In genomic region chr1:3940911-3941310, GRCh38 we compare ENCODE assay signal across 30 cellular contexts.
"Had no signal": no experiment of that assay in that cellular context is flagged by ENCODE, and none has a peak within 500 bp of the region (broad histone marks: within the 10 kb centered on the region; RNA-seq: fewer than 3 reads in every experiment).

No MANE protein-coding gene starts in this region.

- ATAC-seq: activated T-cell treated with anti-CD3 and anti-CD28 coated beads, Interleukin-2, amount 50 U/mL, for 72 hours; activated T-helper 17 cell treated with anti-CD3 and anti-CD28 coated beads, Interleukin-2, amount 50 U/mL, for 72 hours; Right ventricle myocardium inferior; SK-N-SH treated with all-trans-retinoic acid at 6 μM for 48 hours; T-cell had no signal

- H3K4me3 Mint-ChIP-seq: activated B cell treated with CpG ODN at 0.5 μM for 24 hours; activated CD4-positive, alpha-beta memory T cell treated with anti-CD3 and anti-CD28 coated beads, Interleukin-2, amount 10 ng/mL, durations not matched to agents 7 days and 5 days; activated naive CD8-positive, alpha-beta T cell treated with anti-CD3 and anti-CD28 coated beads, Interleukin-2, amount 10 ng/mL, durations not matched to agents 7 days and 5 days; activated T-cell treated with anti-CD3 and anti-CD28 coated beads, Interleukin-2, amount 50 U/mL, for 72 hours; activated T-helper 17 cell treated with anti-CD3 and anti-CD28 coated beads, Interleukin-2, amount 50 U/mL, for 72 hours; T-cell had no signal

- H3K9me3 ChIP-seq: ascending aorta had no signal

- H3K27me3 Mint-ChIP-seq: activated CD4-positive, alpha-beta memory T cell treated with anti-CD3 and anti-CD28 coated beads, Interleukin-2, amount 10 ng/mL, durations not matched to agents 7 days and 5 days; activated naive CD8-positive, alpha-beta T cell treated with anti-CD3 and anti-CD28 coated beads, Interleukin-2, amount 10 ng/mL, durations not matched to agents 7 days and 5 days had no signal

- H3K27ac Mint-ChIP-seq: activated B cell treated with CpG ODN at 0.5 μM for 24 hours; activated CD4-positive, alpha-beta memory T cell treated with anti-CD3 and anti-CD28 coated beads, Interleukin-2, amount 10 ng/mL, durations not matched to agents 7 days and 5 days; activated naive CD8-positive, alpha-beta T cell treated with anti-CD3 and anti-CD28 coated beads, Interleukin-2, amount 10 ng/mL, durations not matched to agents 7 days and 5 days; activated T-cell treated with anti-CD3 and anti-CD28 coated beads, Interleukin-2, amount 50 U/mL, for 72 hours; activated T-helper 17 cell treated with anti-CD3 and anti-CD28 coated beads, Interleukin-2, amount 50 U/mL, for 72 hours; T-cell had no signal

- DNase-seq: activated B cell treated with CpG ODN at 0.5 μM for 24 hours; activated CD4-positive, alpha-beta memory T cell treated with anti-CD3 and anti-CD28 coated beads, Interleukin-2, amount 10 ng/mL, durations not matched to agents 7 days and 5 days; activated CD4-positive, alpha-beta T cell treated with anti-CD3 and anti-CD28 coated beads for 4 hours; activated CD4-positive, CD25-positive, alpha-beta regulatory T cell treated with anti-CD3 and anti-CD28 coated beads, Interleukin-2, amount 50 U/mL, for 72 hours; activated naive CD4-positive, alpha-beta T cell; activated naive CD4-positive, alpha-beta T cell treated with anti-CD3 and anti-CD28 coated beads, Interleukin-2, amount 50 U/mL, for 16 hours; activated naive CD8-positive, alpha-beta T cell treated with anti-CD3 and anti-CD28 coated beads, Interleukin-2, amount 10 ng/mL, durations not matched to agents 7 days and 5 days; activated T-cell treated with anti-CD3 and anti-CD28 coated beads, Interleukin-2, amount 50 U/mL, for 1 hour; activated T-cell treated with anti-CD3 and anti-CD28 coated beads, Interleukin-2, amount 50 U/mL, for 72 hours; Kasumi-1; KBM-7; MG63; NCI-H1048; NCI-H1105 treated with DMSO at 0.1 percent for 48 hours; NCI-H1436; NCI-H1694; NCI-H1930; NCI-H2081 treated with DMSO at 0.1 percent for 48 hours; NCI-H226; NCI-H446 treated with DMSO at 0.1 percent for 48 hours; NCI-H524; PC-9; SIG-M5; T-cell; T-helper 2 cell; T-helper 9 cell had no signal

- H3K4me1 Mint-ChIP-seq: activated B cell treated with CpG ODN at 0.5 μM for 24 hours; activated CD4-positive, alpha-beta memory T cell treated with anti-CD3 and anti-CD28 coated beads, Interleukin-2, amount 10 ng/mL, durations not matched to agents 7 days and 5 days; activated naive CD8-positive, alpha-beta T cell treated with anti-CD3 and anti-CD28 coated beads, Interleukin-2, amount 10 ng/mL, durations not matched to agents 7 days and 5 days; activated T-helper 17 cell treated with anti-CD3 and anti-CD28 coated beads, Interleukin-2, amount 50 U/mL, for 72 hours; T-cell had no signal

- H3K36me3 Mint-ChIP-seq: activated naive CD8-positive, alpha-beta T cell treated with anti-CD3 and anti-CD28 coated beads, Interleukin-2, amount 10 ng/mL, durations not matched to agents 7 days and 5 days; T-cell had no signal
